8 cellular contexts compared by ENCODE assay signal in the genomic region with DNA sequence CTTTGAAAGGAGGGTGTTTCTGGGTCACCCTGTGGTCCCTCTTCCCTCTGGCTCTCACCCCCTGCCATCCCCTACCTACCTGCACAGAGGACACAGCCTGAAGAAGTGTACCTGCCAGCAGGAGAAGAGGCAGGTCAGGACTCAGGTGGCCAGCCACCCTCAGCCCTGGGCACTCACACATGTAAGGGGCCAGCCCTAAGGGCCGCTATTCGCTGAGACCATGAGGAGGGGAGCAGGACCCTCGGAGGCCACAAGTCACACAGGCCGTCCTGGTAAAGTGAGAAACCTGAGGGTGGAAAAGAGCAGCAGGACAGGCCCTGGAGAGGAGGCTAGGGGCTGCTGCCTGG. TPM values are rescaled to one million over a fixed set of nuclear protein-coding genes. Genes with fewer than 3 reads are reported as not detected.
DNase-seq lines count a peak whose midpoint lies in the region; ATAC-seq and TF ChIP-seq lines count a peak whose summit lies in the region.

No MANE protein-coding gene starts in this region.

- H3K27ac ChIP-seq in esophagus (ENCODE audit: low read depth in 2 of 2, low read length in 1 of 2) (peak overlapping the region; percentile 91 to 93), psoas muscle (peak overlapping the region; percentile 93)

- peaks cover 19% of the 10 kb centered on the region for H3K27me3 ChIP-seq in NT2/D1 (ENCODE audit: insufficient read depth, insufficient read length)
- H3K27me3 ChIP-seq in esophagus (ENCODE audit: control insufficient read depth in 1 of 2, insufficient read depth in 2 of 2, low read length in 2 of 2) = no peaks in the 10 kb centered on the region
- no peaks in the 10 kb centered on the region for H3K27me3 ChIP-seq in psoas muscle (ENCODE audit: insufficient read depth in 3 of 3, low read length in 2 of 3)

- WGBS in esophagus, 2 donors = 12 to 17% methylated on average over 4 of the region's 4 CpGs
- 12 to 20% (median 13%) methylated on average over 4 of the region's 4 CpGs for WGBS in psoas muscle, 3 donors

- peaks cover 10% of the 10 kb centered on the region for H3K4me1 ChIP-seq in NT2/D1 (ENCODE audit: insufficient read depth, insufficient read length)
- H3K4me1 ChIP-seq in esophagus (ENCODE audit: control insufficient read depth in 2 of 2, insufficient read depth in 2 of 2, low read length in 1 of 2) = peaks cover 3 to 10% of the 10 kb centered on the region in 2 donors
- peaks cover 13% of the 10 kb centered on the region for H3K4me1 ChIP-seq in psoas muscle

- peak; percentile 14 for TF ChIP-seq POLR2A in GM18526 (IDR thresholded peaks at IDR 0.05; ENCODE audit: extremely low read depth, insufficient read length)

- DNase-seq in NT2/D1 (ENCODE audit: low read depth, low spot score) (no peak), psoas muscle (no peak), germinal center (ENCODE audit: low spot score) (no peak), NCI-H2029 (lab: John Stamatoyannopoulos, UW) (no peak)
- DNase-seq in activated CD4-positive, alpha-beta T cell treated with anti-CD3 and anti-CD28 coated beads, Interleukin-2, amount 50 U/mL, for 48 hours = no peak

- H3K9me3 ChIP-seq in NT2/D1 (ENCODE audit: insufficient read depth, low read length) (no peaks in the 10 kb centered on the region), esophagus (ENCODE audit: control insufficient read depth in 2 of 2, insufficient read depth in 1 of 2, low read depth in 1 of 2, low read length in 1 of 2) (no peaks in the 10 kb centered on the region), psoas muscle (no peaks in the 10 kb centered on the region)

- ATAC-seq in psoas muscle (no peak), HG03342 (IDR thresholded peaks at IDR 0.05; ENCODE audit: unreplicated experiment) (no peak)

- intact Hi-C loops in psoas muscle (cut with DNase I) = loop anchor here (1.0 to 2.0 kb wide), 3 partner anchors 16 to 19 kb away; partner anchors contain the start of gene ZNF672 (in 2 of the 2)

- no peak for TF ChIP-seq CTCF in psoas muscle (IDR thresholded peaks at IDR 0.05)

- H3K9ac ChIP-seq in NT2/D1 (ENCODE audit: insufficient read length, low read depth) = peak overlapping the region; percentile 95

- H3K4me3 ChIP-seq in NT2/D1 (ENCODE audit: insufficient read length, low read depth) (peak overlapping the region; percentile 81), esophagus (ENCODE audit: low read depth in 1 of 2, low read length in 2 of 2) (peak overlapping the region; percentile 61 to 73), psoas muscle (peak overlapping the region; percentile 76)

- peaks cover 46% of the 10 kb centered on the region for H3K36me3 ChIP-seq in NT2/D1 (ENCODE audit: insufficient read depth, insufficient read length, low read length)
- H3K36me3 ChIP-seq in esophagus (ENCODE audit: control insufficient read depth in 2 of 2, insufficient read depth in 2 of 2, low read length in 1 of 2) = peaks cover 2 to 15% of the 10 kb centered on the region in 2 donors
- H3K36me3 ChIP-seq in psoas muscle (ENCODE audit: insufficient read depth in 1 of 2, low read depth in 1 of 2) = peaks cover 0 to 16% of the 10 kb centered on the region in 2 donors

RNA-seq across cellular contexts. Expression of gene ZNF692, which starts 1.2 kb away (rescaled TPM):
- polyA plus RNA-seq in esophagus (100 to 1,000 TPM in 1 of 2 donors, 10 to 100 TPM in 1; 36.3 to 120 TPM), psoas muscle (10 to 100 TPM; 19.6 to 30.8 (median 19.9) TPM)
- 10 to 100 TPM; 13.4 to 22.9 (median 16.0) TPM for total RNA-seq in psoas muscle

RNA-seq across cellular contexts. Expression of gene ZNF672, which starts 19.7 kb away (rescaled TPM):
- polyA plus RNA-seq in esophagus (10 to 100 TPM; 11.6 to 15.8 TPM), psoas muscle (10 to 100 TPM; 25.3 to 51.9 (median 39.5) TPM)
- total RNA-seq in psoas muscle = 10 to 100 TPM; 46.2 to 57.0 (median 48.8) TPM

RNA-seq across cellular contexts. Expression of gene SH3BP5L, which starts 32.0 kb away (rescaled TPM):
- polyA plus RNA-seq in esophagus (10 to 100 TPM; 18.2 to 34.3 TPM), psoas muscle (10 to 100 TPM; 21.1 to 52.7 (median 42.0) TPM)
- total RNA-seq in psoas muscle = 10 to 100 TPM; 18.6 to 27.9 (median 24.8) TPM

RNA-seq across cellular contexts. Expression of gene PGBD2, which starts 48.3 kb away (rescaled TPM):
- polyA plus RNA-seq in esophagus (1 to 10 TPM; 3.8 to 7.2 TPM), psoas muscle (1 to 10 TPM; 1.3 to 3.9 (median 3.2) TPM)
- 1 to 10 TPM; 1.4 to 3.0 (median 1.9) TPM for total RNA-seq in psoas muscle
